ENCODE assay signal across 21 cellular contexts in the genomic region with DNA sequence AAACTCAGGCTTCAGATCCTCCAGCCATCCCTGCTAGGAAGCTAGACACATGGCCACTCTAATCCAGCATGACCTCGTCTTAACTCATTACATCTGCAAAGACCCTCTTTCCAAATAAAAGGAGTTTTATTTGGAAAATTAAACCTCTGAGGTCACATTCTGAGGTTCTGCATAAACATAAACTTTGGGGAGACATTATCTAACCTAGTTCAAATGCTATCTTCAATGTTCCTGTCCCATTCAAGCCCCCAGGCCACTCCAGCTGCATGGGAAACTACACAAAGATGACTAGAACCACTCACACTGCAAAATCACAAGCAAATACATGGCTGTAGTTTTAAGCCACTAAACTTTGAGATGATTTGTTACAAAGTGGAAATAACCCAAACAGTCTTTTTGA.
DNase-seq lines count a peak whose midpoint lies in the region; ATAC-seq and TF ChIP-seq lines count a peak whose summit lies in the region.
"Had no signal": no experiment of that assay in that cellular context is flagged by ENCODE, and none has a peak within 500 bp of the region (broad histone marks: within the 10 kb centered on the region; RNA-seq: fewer than 3 reads in every experiment).

No MANE protein-coding gene starts in this region.

- H3K9ac ChIP-seq in smooth muscle cell (ENCODE audit: low read depth), result peak overlapping the region; percentile 11

- no peaks in the 10 kb centered on the region for H3K27me3 ChIP-seq in SJSA1 (replicated peaks)
- no peaks in the 10 kb centered on the region for H3K27me3 ChIP-seq in foreskin keratinocyte
- H3K27me3 ChIP-seq in smooth muscle cell (ENCODE audit: low read depth), result no peaks in the 10 kb centered on the region
- H3K27me3 ChIP-seq in testis, result no peaks in the 10 kb centered on the region
- H3K27me3 ChIP-seq: esophagus muscularis mucosa, pancreas had no signal

- no peak overlapping the region for H3K27ac Mint-ChIP-seq in type B pancreatic cell
- H3K27ac Mint-ChIP-seq: activated CD4-positive, alpha-beta T cell treated with anti-CD3 and anti-CD28 coated beads, Interleukin-2, amount 10 ng/mL, durations not matched to agents 7 days and 5 days; B cell; stimulated activated naive CD8-positive, alpha-beta T cell treated with anti-CD3 and anti-CD28 coated beads, Interleukin-15, amount 100 ng/mL, for 72 hours had no signal

- H3K36me3 ChIP-seq in SJSA1 (no peaks in the 10 kb centered on the region), smooth muscle cell (ENCODE audit: low read depth) (no peaks in the 10 kb centered on the region), testis (ENCODE audit: low read depth, missing control alignments) (no peaks in the 10 kb centered on the region)
- H3K36me3 ChIP-seq: esophagus muscularis mucosa, HAP-1, left ventricle myocardium inferior, pancreas had no signal

- no peaks in the 10 kb centered on the region for H3K36me3 Mint-ChIP-seq in type B pancreatic cell

- DNase-seq in HCEC 1CT (peak; percentile 5), SJSA1 (ENCODE audit: low read depth in 1 of 2, low spot score in 2 of 2) (no peak), foreskin keratinocyte (no peak), smooth muscle cell (lab: John Stamatoyannopoulos, UW; ENCODE audit: unreplicated experiment) (no peak), NCI-H526 (lab: John Stamatoyannopoulos, UW) (no peak), type B pancreatic cell (ENCODE audit: extremely low spot score, unreplicated experiment) (no peak), testis (no peak), DMS53 (lab: John Stamatoyannopoulos, UW) (no peak)
- DNase-seq: activated CD4-positive, alpha-beta T cell treated with anti-CD3 and anti-CD28 coated beads, Interleukin-2, amount 10 ng/mL, durations not matched to agents 7 days and 5 days; activated CD8-positive, alpha-beta memory T cell treated with anti-CD3 and anti-CD28 coated beads, Interleukin-2, amount 50 U/mL, for 4 hours; activated effector memory CD4-positive, alpha-beta T cell treated with anti-CD3 and anti-CD28 coated beads, Interleukin-2, amount 50 U/mL, for 16 hours; DMS 273 treated with DMSO at 0.1 percent for 48 hours; left ventricle myocardium inferior; NCI-H1694 treated with DMSO at 0.1 percent for 48 hours; NCI-H2227 treated with DMSO at 0.1 percent for 48 hours; pancreas; stimulated activated naive CD8-positive, alpha-beta T cell treated with anti-CD3 and anti-CD28 coated beads, Interleukin-15, amount 100 ng/mL, for 72 hours had no signal

- H3K27ac ChIP-seq in SJSA1 (peak overlapping the region; percentile 95), foreskin keratinocyte (peak overlapping the region; percentile 80), smooth muscle cell (ENCODE audit: low read depth) (peak overlapping the region; percentile 90), testis (no peak overlapping the region)
- H3K27ac ChIP-seq: esophagus muscularis mucosa, left ventricle myocardium inferior had no signal

- H3F3A ChIP-seq in smooth muscle cell (ENCODE audit: low read depth), result peaks cover 11% of the 10 kb centered on the region

- TF ChIP-seq CTCF in foreskin keratinocyte (conservative IDR thresholded peaks at IDR 0.05), result no peak
- TF ChIP-seq CTCF in smooth muscle cell (IDR thresholded peaks at IDR 0.05; ENCODE audit: borderline replicate concordance, insufficient read depth, poor library complexity, severe bottlenecking), result no peak
- no peak for TF ChIP-seq CTCF in type B pancreatic cell (conservative IDR thresholded peaks at IDR 0.05)
- no peak for TF ChIP-seq CTCF in testis (IDR thresholded peaks at IDR 0.05)

- H3K4me1 ChIP-seq in SJSA1 (replicated peaks) (peaks cover 35% of the 10 kb centered on the region), foreskin keratinocyte (peaks cover 55% of the 10 kb centered on the region), smooth muscle cell (ENCODE audit: low read depth) (peaks cover 15% of the 10 kb centered on the region), testis (peaks cover 13% of the 10 kb centered on the region)
- H3K4me1 ChIP-seq: HAP-1 had no signal

- ATAC-seq in foreskin keratinocyte, result no peak

- H3K9me3 ChIP-seq in SJSA1 (replicated peaks), result no peaks in the 10 kb centered on the region
- no peaks in the 10 kb centered on the region for H3K9me3 ChIP-seq in smooth muscle cell (replicated peaks; ENCODE audit: low read depth)
- no peaks in the 10 kb centered on the region for H3K9me3 ChIP-seq in testis
- H3K9me3 ChIP-seq: esophagus muscularis mucosa, HAP-1, left ventricle myocardium inferior, pancreas had no signal

- no peak overlapping the region for H3K4me3 Mint-ChIP-seq in type B pancreatic cell
- H3K4me3 Mint-ChIP-seq: activated CD4-positive, alpha-beta T cell treated with anti-CD3 and anti-CD28 coated beads, Interleukin-2, amount 10 ng/mL, durations not matched to agents 7 days and 5 days; B cell; central memory CD8-positive, alpha-beta T cell; stimulated activated naive CD8-positive, alpha-beta T cell treated with anti-CD3 and anti-CD28 coated beads, Interleukin-15, amount 100 ng/mL, for 72 hours had no signal

- H3K4me1 Mint-ChIP-seq in type B pancreatic cell (ENCODE audit: unreplicated experiment), result peaks cover 27% of the 10 kb centered on the region
- H3K4me1 Mint-ChIP-seq: B cell; central memory CD8-positive, alpha-beta T cell had no signal

- intact Hi-C loops in testis (cut with DNase I; ENCODE audit: low total_unique reads), result no loop called here

- H4K20me1 ChIP-seq in smooth muscle cell (ENCODE audit: low read depth), result no peaks in the 10 kb centered on the region

- no peak overlapping the region for H3K4me3 ChIP-seq in SJSA1
- H3K4me3 ChIP-seq in smooth muscle cell, result no peak overlapping the region
- no peak overlapping the region for H3K4me3 ChIP-seq in testis
- H3K4me3 ChIP-seq: esophagus muscularis mucosa, HAP-1, left ventricle myocardium inferior, pancreas had no signal

- H3K79me2 ChIP-seq in smooth muscle cell (ENCODE audit: low read depth), result no peaks in the 10 kb centered on the region

- H3K9me3 Mint-ChIP-seq in type B pancreatic cell, result no peaks in the 10 kb centered on the region
- H3K9me3 Mint-ChIP-seq: activated CD4-positive, alpha-beta T cell treated with anti-CD3 and anti-CD28 coated beads, Interleukin-2, amount 10 ng/mL, durations not matched to agents 7 days and 5 days; central memory CD8-positive, alpha-beta T cell; stimulated activated naive CD8-positive, alpha-beta T cell treated with anti-CD3 and anti-CD28 coated beads, Interleukin-15, amount 100 ng/mL, for 72 hours had no signal

- 26% methylated on average over 1 of the region's 1 CpG for WGBS in smooth muscle cell (ENCODE audit: low lambda C conversion rate)
- WGBS in testis, 2 donors, result 88 to 90% methylated on average over 1 of the region's 1 CpG

- no peaks in the 10 kb centered on the region for H3K27me3 Mint-ChIP-seq in type B pancreatic cell
- H3K27me3 Mint-ChIP-seq: stimulated activated naive CD8-positive, alpha-beta T cell treated with anti-CD3 and anti-CD28 coated beads, Interleukin-15, amount 100 ng/mL, for 72 hours had no signal

- TF ChIP-seq POLR2A in testis (IDR thresholded peaks at IDR 0.05), result no peak

- H2AFZ ChIP-seq in smooth muscle cell (ENCODE audit: low read depth), result peak overlapping the region; percentile 52

- H3K4me2 ChIP-seq in smooth muscle cell, result peak overlapping the region; percentile 70

Comparison
In these comparisons a context has a peak if more than half of its experiments do, and no peak if none do; other contexts are left out.
1. H3K27ac ChIP-seq: peak in SJSA1 (single experiment), foreskin keratinocyte (single experiment) and smooth muscle cell (single experiment); none in testis (0 of 2).